Comparison of ENCODE assay signal across 1 cellular context in genomic region chr2:191315365-191315752, GRCh38.
TF ChIP-seq lines count a peak whose summit lies in the region.

No MANE protein-coding gene starts in this region.

TF ChIP-seq in IMR-90, 13 proteins besides CTCF, POLR2A, EP300 and RAD21 (continued from another document):
- no peak for TF ChIP-seq ELK1 (IDR thresholded peaks at IDR 0.05; ENCODE audit: borderline replicate concordance, low read depth, low read length)
- no peak for TF ChIP-seq CEBPB (IDR thresholded peaks at IDR 0.05; ENCODE audit: low read depth, low read length)
- TF ChIP-seq SMC3 (IDR thresholded peaks at IDR 0.05; ENCODE audit: low read depth, low read length), result no peak
- no peak for TF ChIP-seq NFE2L2 (IDR thresholded peaks at IDR 0.05; ENCODE audit: low read depth, low read length)
- no peak for TF ChIP-seq USF2 (IDR thresholded peaks at IDR 0.05; ENCODE audit: low read depth, low read length)
- TF ChIP-seq BHLHE40 (IDR thresholded peaks at IDR 0.05; ENCODE audit: low read depth, low read length), result no peak
